Comparison of ENCODE assay signal across 8 cellular contexts in genomic region chr10:45464958-45465567, GRCh38.
A peak's percentile ranks its signal among the peaks of the same experiment; 100 is the strongest.
DNase-seq lines count a peak whose midpoint lies in the region; ATAC-seq and TF ChIP-seq lines count a peak whose summit lies in the region.

No MANE protein-coding gene starts in this region.

- peaks cover 16% of the 10 kb centered on the region for H4K20me1 ChIP-seq in DND-41 (ENCODE audit: insufficient read depth, low read length)
- H4K20me1 ChIP-seq in IMR-90 (ENCODE audit: insufficient read depth, low read length) = peaks cover 5% of the 10 kb centered on the region; the same call in 1 of the 2 replicates

- H3K79me2 ChIP-seq in DND-41 (ENCODE audit: insufficient read depth, low read length) = 0 out of 2 replicates have a peak, but pooled peaks cover 1% of the 10 kb centered on the region

- TF ChIP-seq POLR2A in IMR-90 (IDR thresholded peaks at IDR 0.05; ENCODE audit: low read depth, low read length) = no peak
- TF ChIP-seq POLR2A in heart left ventricle (IDR thresholded peaks at IDR 0.05) = no peak

- no peak overlapping the region for H2BK20ac ChIP-seq in IMR-90 (ENCODE audit: low read depth, low read length)

- H4K8ac ChIP-seq in IMR-90 (ENCODE audit: low read depth in 2 of 2, low read length in 2 of 2) = no peak overlapping the region

- no peak overlapping the region for H2BK120ac ChIP-seq in IMR-90 (ENCODE audit: low read depth, low read length)

- intact Hi-C loops in IMR-90 (cut with micrococcal nuclease) (loop anchor here (1.0 to 10.0 kb wide), 6 partner anchors 130 to 560 kb away; partner anchors contain the start of genes WASHC2C, ZFAND4 and ZNF22), heart left ventricle (cut with DNase I) (loop anchor here (1.0 to 10.0 kb wide), 14 partner anchors 43 to 458 kb away; partner anchors contain the start of genes ZFAND4 (in 9 of the 10) and WASHC2C (in 1 of the 10))

- peaks cover 49% of the 10 kb centered on the region for H3K4me1 Mint-ChIP-seq in activated naive CD8-positive, alpha-beta T cell treated with anti-CD3 and anti-CD28 coated beads, Interleukin-2, amount 10 ng/mL, durations not matched to agents 7 days and 5 days

- H3K4me3 ChIP-seq in DND-41 (ENCODE audit: low read depth in 1 of 2, low read length in 2 of 2) (no peak overlapping the region), IMR-90 (ENCODE audit: insufficient read depth, low read depth, low read length) (no peak overlapping the region), heart left ventricle (no peak overlapping the region)

- H3K36me3 Mint-ChIP-seq in activated naive CD8-positive, alpha-beta T cell treated with anti-CD3 and anti-CD28 coated beads, Interleukin-2, amount 10 ng/mL, durations not matched to agents 7 days and 5 days = peaks cover 15% of the 10 kb centered on the region

- H3K9me3 Mint-ChIP-seq in activated naive CD8-positive, alpha-beta T cell treated with anti-CD3 and anti-CD28 coated beads, Interleukin-2, amount 10 ng/mL, durations not matched to agents 7 days and 5 days = no peaks in the 10 kb centered on the region

- no peak overlapping the region for H3K4me2 ChIP-seq in DND-41 (ENCODE audit: insufficient read depth, low read length)
- H3K4me2 ChIP-seq in IMR-90 (ENCODE audit: low read depth, low read length) = no peak overlapping the region

- dilution Hi-C loops in IMR-90 (cut with HindIII; ENCODE audit: low sequenced_read_pairs, unreplicated experiment) = no loop called here

- CTCF ChIA-PET in IMR-90 (lab: Yijun Ruan, JAX) = interaction anchor here (0.8 to 0.9 kb wide), 3 partner anchors 9 to 207 kb away, joined by 3 to 5 read pairs (median 3); partner anchors contain the start of gene ZFAND4

- H3K27ac ChIP-seq in DND-41 (ENCODE audit: low read length) = no peak overlapping the region
- no peak overlapping the region for H3K27ac ChIP-seq in IMR-90 (ENCODE audit: insufficient read depth, low read length)
- H3K27ac ChIP-seq in heart left ventricle = no peak overlapping the region

- no peak overlapping the region for H3K14ac ChIP-seq in IMR-90 (replicated peaks; ENCODE audit: low read depth, low read length)

- no peak overlapping the region for H2AK5ac ChIP-seq in IMR-90 (ENCODE audit: low read depth, low read length)

- DNase-seq in DND-41 (peak; percentile 70), IMR-90 (peak; percentile 67), SW480 (ENCODE audit: low spot score) (peak; percentile 39), heart left ventricle (peak; percentile 72 to 86 (median 78)), renal cortical epithelial cell (ENCODE audit: low read depth) (peak; percentile 44)
- DNase-seq in activated naive CD8-positive, alpha-beta T cell treated with anti-CD3 and anti-CD28 coated beads, Interleukin-2, amount 10 ng/mL, durations not matched to agents 7 days and 5 days = peak; percentile 83

- no peak overlapping the region for H3K4ac ChIP-seq in IMR-90 (ENCODE audit: low read depth, low read length)

- H2AFZ ChIP-seq in DND-41 (ENCODE audit: low read depth, low read length) (no peak overlapping the region), IMR-90 (replicated peaks; ENCODE audit: low read length, poor library complexity) (peak overlapping the region; percentile 59)

- H2BK15ac ChIP-seq in IMR-90 (ENCODE audit: low read depth, low read length) = no peak overlapping the region

- no peak overlapping the region for H4K5ac ChIP-seq in IMR-90 (ENCODE audit: low read depth, low read length)

- H3K36me3 ChIP-seq in DND-41 (ENCODE audit: insufficient read depth, low read length) (peaks cover 11% of the 10 kb centered on the region), IMR-90 (ENCODE audit: control insufficient read depth, insufficient read depth, low read length) (peaks cover 3% of the 10 kb centered on the region; the same call in 1 of the 2 replicates), heart left ventricle (peaks cover 0 to 28% (median 11%) of the 10 kb centered on the region in 9 donors)

- peaks cover 0 to 2% of the 10 kb centered on the region in 2 experiments; a peak in 1 of 4 replicates for H3K79me1 ChIP-seq in IMR-90 (ENCODE audit: low read depth in 1 of 2, low read length in 2 of 2)

- H3K9ac ChIP-seq in DND-41 (ENCODE audit: low read depth, low read length) (no peak overlapping the region), IMR-90 (ENCODE audit: low read depth, low read length) (no peak overlapping the region)

- H3K9me3 ChIP-seq in DND-41 (ENCODE audit: insufficient read depth, low read length, severe bottlenecking) = no peaks in the 10 kb centered on the region
- H3K9me3 ChIP-seq in IMR-90 (ENCODE audit: control insufficient read depth, insufficient read depth, low read length) = no peaks in the 10 kb centered on the region
- no peaks in the 10 kb centered on the region for H3K9me3 ChIP-seq in heart left ventricle

- H3K27ac Mint-ChIP-seq in activated naive CD8-positive, alpha-beta T cell treated with anti-CD3 and anti-CD28 coated beads, Interleukin-2, amount 10 ng/mL, durations not matched to agents 7 days and 5 days = peak overlapping the region; percentile 67

- no peaks in the 10 kb centered on the region for H3K27me3 Mint-ChIP-seq in activated naive CD8-positive, alpha-beta T cell treated with anti-CD3 and anti-CD28 coated beads, Interleukin-2, amount 10 ng/mL, durations not matched to agents 7 days and 5 days

- peak overlapping the region; percentile 15 for H3K4me3 Mint-ChIP-seq in activated naive CD8-positive, alpha-beta T cell treated with anti-CD3 and anti-CD28 coated beads, Interleukin-2, amount 10 ng/mL, durations not matched to agents 7 days and 5 days

- H2BK5ac ChIP-seq in IMR-90 (ENCODE audit: low read depth, low read length, poor library complexity, severe bottlenecking) = no peak overlapping the region

- peak; percentile 98 for TF ChIP-seq RAD21 in IMR-90 (IDR thresholded peaks at IDR 0.05; ENCODE audit: low read length)

- peak; percentile 90 for TF ChIP-seq CTCF in DND-41 (IDR thresholded peaks at IDR 0.05; ENCODE audit: borderline replicate concordance, extremely low read depth, low read length, poor library complexity, severe bottlenecking)
- TF ChIP-seq CTCF in IMR-90 (conservative IDR thresholded peaks at IDR 0.05; ENCODE audit: low read depth, low read length) = peak; percentile 97
- TF ChIP-seq CTCF in heart left ventricle (IDR thresholded peaks at IDR 0.05) = peak; percentile 80 to 94 (median 88)

- no peak overlapping the region for H4K91ac ChIP-seq in IMR-90 (ENCODE audit: insufficient read depth, low read depth, low read length)

- H3K18ac ChIP-seq in IMR-90 (ENCODE audit: low read depth, low read length) = no peak overlapping the region

- no TSS peak for BruUV-seq in IMR-90 (replicated peaks; lab: Mats Ljungman, UMichigan)

- WGBS in IMR-90 (ENCODE audit: extremely low coverage in 2 of 2, insufficient read length in 1 of 2), 2 experiments = 10% methylated on average over 4 of the region's 6 CpGs; no CpG with 5 or more reads in 1 of the 2 experiments
- 21 to 29% (median 22%) methylated on average over 6 of the region's 6 CpGs for WGBS in heart left ventricle, 4 donors

- H3K9me1 ChIP-seq in IMR-90 (ENCODE audit: insufficient read depth, low read length) = peaks cover under 1% of the 10 kb centered on the region

- ATAC-seq in DND-41 (ENCODE audit: insufficient read depth, low read depth) (peak; percentile 99), GM21390 (IDR thresholded peaks at IDR 0.05; ENCODE audit: unreplicated experiment) (peak; percentile 35), IMR-90 (ENCODE audit: low read depth) (peak; percentile 99), heart left ventricle (peak; percentile 87 to 93 (median 92)), HG02970 (IDR thresholded peaks at IDR 0.05; ENCODE audit: low FRiP score, unreplicated experiment) (no peak)
- ATAC-seq in activated naive CD8-positive, alpha-beta T cell treated with anti-CD3 and anti-CD28 coated beads, Interleukin-2, amount 10 ng/mL, durations not matched to agents 7 days and 5 days (ENCODE audit: low read depth) = peak; percentile 98

- H3K23ac ChIP-seq in IMR-90 (ENCODE audit: low read depth, low read length) = no peak overlapping the region

- H2AK9ac ChIP-seq in IMR-90 (replicated peaks; ENCODE audit: low read depth, low read length, poor library complexity) = peak overlapping the region; percentile 67

- in situ Hi-C loops in IMR-90 (cut with MboI; ENCODE audit: low sequenced_read_pairs) = loop anchor here (10.0 kb wide), 2 partner anchors 210 to 250 kb away; partner anchors contain the start of gene ZFAND4

- no peaks in the 10 kb centered on the region for H3K27me3 ChIP-seq in DND-41 (ENCODE audit: insufficient read depth, low read length, poor library complexity)
- H3K27me3 ChIP-seq in IMR-90 (ENCODE audit: control insufficient read depth, insufficient read depth, low read length) = no peaks in the 10 kb centered on the region
- H3K27me3 ChIP-seq in heart left ventricle = no peaks in the 10 kb centered on the region

- POLR2A ChIA-PET in IMR-90 (lab: Charles Lee; ENCODE audit: unreplicated experiment) = no interaction called here
- POLR2A ChIA-PET in activated naive CD8-positive, alpha-beta T cell treated with anti-CD3 and anti-CD28 coated beads, Interleukin-2, amount 10 ng/mL, durations not matched to agents 7 days and 5 days (lab: Charles Lee) = interaction anchor here (1.5 to 2.1 kb wide), 3 partner anchors 43 to 207 kb away, joined by 8 to 18 read pairs (median 10); partner anchors contain the start of gene ZFAND4

- H3K4me1 ChIP-seq in DND-41 (ENCODE audit: insufficient read depth, low read length) = no peaks in the 10 kb centered on the region
- H3K4me1 ChIP-seq in IMR-90 (ENCODE audit: control insufficient read depth, insufficient read depth, low read length) = no peaks in the 10 kb centered on the region; the same call in 1 of the 2 replicates
- peaks cover 0 to 46% (median 7%) of the 10 kb centered on the region in 12 donors for H3K4me1 ChIP-seq in heart left ventricle

- no peak overlapping the region for H3K56ac ChIP-seq in IMR-90 (ENCODE audit: extremely low read depth, insufficient read depth, low read length)

TF ChIP-seq in IMR-90, 13 proteins besides CTCF, POLR2A, EP300 and RAD21:
- TF ChIP-seq RFX5 (IDR thresholded peaks at IDR 0.05; ENCODE audit: low read depth, low read length) = no peak
- TF ChIP-seq SMC3 (IDR thresholded peaks at IDR 0.05; ENCODE audit: low read depth, low read length) = peak; percentile 89
- peak; percentile 29; the same call in 1 of the 2 replicates for TF ChIP-seq USF2 (IDR thresholded peaks at IDR 0.05; ENCODE audit: low read depth, low read length)
- 0 out of 2 replicates have a peak, but pooled peaks have one; percentile 14 for TF ChIP-seq MAZ (IDR thresholded peaks at IDR 0.05; ENCODE audit: borderline replicate concordance, low read depth, low read length)
- TF ChIP-seq CHD1 (IDR thresholded peaks at IDR 0.05; ENCODE audit: low read depth, low read length) = no peak
